Comparison of ENCODE assay signal across 10 cellular contexts in genomic region chr11:26964834-26965485, GRCh38. TPM values are rescaled to one million over a fixed set of nuclear protein-coding genes. Genes with fewer than 3 reads are reported as not detected.
A peak's percentile ranks its signal among the peaks of the same experiment; 100 is the strongest.
DNase-seq lines count a peak whose midpoint lies in the region; TF ChIP-seq lines count a peak whose summit lies in the region.
"Not testable (repeated sequence)": the region's sequence is repeated elsewhere in the genome, so short reads cannot be mapped to it uniquely, and the experiment has no call there.
"Had no signal": no experiment of that assay in that cellular context is flagged by ENCODE, and none has a peak within 500 bp of the region (broad histone marks: within the 10 kb centered on the region; RNA-seq: fewer than 3 reads in every experiment).

No MANE protein-coding gene starts in this region.

- H3K4me1 Mint-ChIP-seq in neural progenitor cell = not testable (repeated sequence)

- DNase-seq in DMS53 treated with DMSO at 0.1 percent for 48 hours (lab: John Stamatoyannopoulos, UW; ENCODE audit: unreplicated experiment) (peak; percentile 53), NCI-H146 treated with DMSO at 0.1 percent for 48 hours (lab: John Stamatoyannopoulos, UW; ENCODE audit: unreplicated experiment) (peak; percentile 31), ecto neural progenitor cell (ENCODE audit: low spot score) (peak; percentile 43), neural progenitor cell (ENCODE audit: low spot score) (peak; percentile 5)
- DNase-seq in SJCRH30; iPS DF 6.9 (ENCODE audit: low read depth, low spot score): not testable (repeated sequence)

- not testable (repeated sequence) for H3K27me3 Mint-ChIP-seq in neural progenitor cell (ENCODE audit: insufficient read depth, low read depth)

- WGBS in HUES64 = 45% methylated on average over 27 of the region's 32 CpGs
- no CpG with 5 or more reads among the region's 32 CpGs for WGBS in iPS DF 6.9 (ENCODE audit: insufficient coverage, insufficient read length)

- H4K20me1 ChIP-seq in neural progenitor cell (ENCODE audit: low read depth) = not testable (repeated sequence)

- not testable (repeated sequence) for TF ChIP-seq CTCF in neural progenitor cell (IDR thresholded peaks at IDR 0.05)

- H3K27ac ChIP-seq in HUES64 (ENCODE audit: low read depth, low read length); SJCRH30; iPS DF 6.9 (ENCODE audit: low read length); neural progenitor cell: not testable (repeated sequence)

- H3K9me3 ChIP-seq in HUES64 (ENCODE audit: insufficient read depth, low read depth, low read length); SJCRH30 (replicated peaks); iPS DF 6.9 (ENCODE audit: control insufficient read depth, insufficient read depth, low read length); neural progenitor cell (ENCODE audit: low read depth): not testable (repeated sequence)

- not testable (repeated sequence) for H3K9me3 Mint-ChIP-seq in neural progenitor cell

- H3K36me3 Mint-ChIP-seq in neural progenitor cell = not testable (repeated sequence)

- H3F3A ChIP-seq in neural progenitor cell (ENCODE audit: low read depth) = not testable (repeated sequence)

- H2AFZ ChIP-seq in neural progenitor cell (replicated peaks) = peak overlapping the region; percentile 68

- not testable (repeated sequence) for H3K27me3 ChIP-seq in HUES64 (ENCODE audit: insufficient read depth, low read length); SJCRH30; iPS DF 6.9 (ENCODE audit: control insufficient read depth, insufficient read depth, low read length); neural progenitor cell

- H3K9ac ChIP-seq in HUES64 (ENCODE audit: low read depth, low read length) = peak overlapping the region; percentile 17; the same call in 1 of the 2 replicates
- not testable (repeated sequence) for H3K9ac ChIP-seq in neural progenitor cell

- H3K4me1 ChIP-seq in HUES64 (ENCODE audit: insufficient read depth, low read length); SJCRH30; iPS DF 6.9 (ENCODE audit: control insufficient read depth, insufficient read depth, low read length); neural progenitor cell: not testable (repeated sequence)

- not testable (repeated sequence) for H3K79me2 ChIP-seq in neural progenitor cell (ENCODE audit: low read depth)

- peak overlapping the region; percentile 72 for H3K4me2 ChIP-seq in neural progenitor cell

- H3K4me3 Mint-ChIP-seq in neural progenitor cell = peak overlapping the region; percentile 15

- not testable (repeated sequence) for H3K36me3 ChIP-seq in HUES64 (ENCODE audit: insufficient read depth, low read length); SJCRH30; iPS DF 6.9 (ENCODE audit: control insufficient read depth, insufficient read depth, low read length); neural progenitor cell

- H3K27ac Mint-ChIP-seq in neural progenitor cell = not testable (repeated sequence)

- H3K4me3 ChIP-seq in HUES64 (ENCODE audit: low read length) (peak overlapping the region; percentile 20; the same call in 1 of the 2 replicates), SJCRH30 (peak overlapping the region; percentile 30), iPS DF 6.9 (ENCODE audit: low read length) (peak overlapping the region; percentile 24; the same call in 1 of the 2 replicates), neural progenitor cell (peak overlapping the region; percentile 45)

RNA-seq across cellular contexts. Expression of gene FIBIN, which starts 29.0 kb away (rescaled TPM):
- polyA plus RNA-seq in HUES64 (2013, experiment 1 of 2) = 0.45 TPM
- 0.57 TPM for polyA plus RNA-seq in HUES64 (2013, experiment 2 of 2)
- 0.15 and 0.36 TPM in 2 replicates for total RNA-seq in SJCRH30 (2014; rRNA removed; shearing (Covaris generic))
- total RNA-seq in neural progenitor cell (ENCODE audit: low replicate concordance) = 0.09 TPM in 1 of 2 replicates, not detected in the other
- total RNA-seq: Calu3; CD4-positive, alpha-beta memory T cell had no signal
- polyA plus RNA-seq: CD4-positive, alpha-beta memory T cell; IgD-negative memory B cell had no signal
